ENCODE assay signal across 20 cellular contexts in genomic region chr7:155755026-155755425, GRCh38. TPM values are rescaled to one million over a fixed set of nuclear protein-coding genes. Genes with fewer than 3 reads are reported as not detected.
DNase-seq lines count a peak whose midpoint lies in the region; ATAC-seq, FAIRE-seq and TF ChIP-seq lines count a peak whose summit lies in the region.
"Had no signal": no experiment of that assay in that cellular context is flagged by ENCODE, and none has a peak within 500 bp of the region (broad histone marks: within the 10 kb centered on the region; RNA-seq: fewer than 3 reads in every experiment).

No MANE protein-coding gene starts in this region.

- ATAC-seq in DND-41 (ENCODE audit: insufficient read depth, low read depth) (no peak), pancreas (peak; percentile 34 to 64 (median 58)), HG03460 (IDR thresholded peaks at IDR 0.05; ENCODE audit: unreplicated experiment) (no peak)
- no peak for ATAC-seq in activated T-helper 17 cell treated with anti-CD3 and anti-CD28 coated beads, Interleukin-2, amount 50 U/mL, for 72 hours (replicated peaks)
- ATAC-seq: HCT116, SK-N-SH treated with all-trans-retinoic acid at 6 μM for 48 hours had no signal

- H3K36me3 Mint-ChIP-seq in activated T-helper 17 cell treated with anti-CD3 and anti-CD28 coated beads, Interleukin-2, amount 50 U/mL, for 72 hours (ENCODE audit: low read depth), result peaks cover 80% of the 10 kb centered on the region

- intact Hi-C loops in pancreas (cut with DNase I) (no loop called here), testis (cut with DNase I; ENCODE audit: low total_unique reads) (no loop called here)

- peak overlapping the region; percentile 68; the same call in 1 of the 2 replicates for H3K27ac ChIP-seq in DND-41 (ENCODE audit: low read length)
- H3K27ac ChIP-seq in pancreas, result no peak overlapping the region
- no peak overlapping the region for H3K27ac ChIP-seq in testis
- H3K27ac ChIP-seq: 22Rv1, GM23248 had no signal

- H3K4me3 Mint-ChIP-seq in activated T-helper 17 cell treated with anti-CD3 and anti-CD28 coated beads, Interleukin-2, amount 50 U/mL, for 72 hours, result no peak overlapping the region

- no peaks in the 10 kb centered on the region for H3K9me3 ChIP-seq in DND-41 (ENCODE audit: insufficient read depth, low read length, severe bottlenecking)
- H3K9me3 ChIP-seq in pancreas, result no peaks in the 10 kb centered on the region
- H3K9me3 ChIP-seq in testis, result no peaks in the 10 kb centered on the region

- H3K27me3 ChIP-seq in DND-41 (ENCODE audit: insufficient read depth, low read length, poor library complexity) (no peaks in the 10 kb centered on the region), pancreas (no peaks in the 10 kb centered on the region), testis (no peaks in the 10 kb centered on the region)
- H3K27me3 ChIP-seq: BLaER1 treated with 17β-estradiol and CSF1 and Interleukin-3, amounts not matched to agents 10 nM and 100 nM had no signal

- no peak overlapping the region for H3K4me3 ChIP-seq in DND-41 (ENCODE audit: low read depth in 1 of 2, low read length in 2 of 2)
- H3K4me3 ChIP-seq in pancreas, result no peak overlapping the region
- H3K4me3 ChIP-seq in testis, result no peak overlapping the region
- H3K4me3 ChIP-seq: BLaER1 treated with 17β-estradiol and CSF1 and Interleukin-3, amounts not matched to agents 10 nM and 100 nM; GM23248 had no signal

- H4K20me1 ChIP-seq in DND-41 (ENCODE audit: insufficient read depth, low read length), result peaks cover 31% of the 10 kb centered on the region; the same call in 1 of the 2 replicates

- TF ChIP-seq CTCF in DND-41 (IDR thresholded peaks at IDR 0.05; ENCODE audit: borderline replicate concordance, extremely low read depth, low read length, poor library complexity, severe bottlenecking) (no peak), pancreas (IDR thresholded peaks at IDR 0.05) (no peak), testis (IDR thresholded peaks at IDR 0.05) (no peak)

- H3K36me3 ChIP-seq in DND-41 (ENCODE audit: insufficient read depth, low read length) (peaks cover 83% of the 10 kb centered on the region), pancreas (no peaks in the 10 kb centered on the region), testis (ENCODE audit: low read depth, missing control alignments) (no peaks in the 10 kb centered on the region)

- H3K9me3 Mint-ChIP-seq in activated T-helper 17 cell treated with anti-CD3 and anti-CD28 coated beads, Interleukin-2, amount 50 U/mL, for 72 hours, result no peaks in the 10 kb centered on the region

- FAIRE-seq in pancreas (lab: Jason Lieb, UNC), result no peak
- FAIRE-seq: HTR-8/SVneo had no signal

- no peaks in the 10 kb centered on the region for H3K27me3 Mint-ChIP-seq in activated T-helper 17 cell treated with anti-CD3 and anti-CD28 coated beads, Interleukin-2, amount 50 U/mL, for 72 hours

- no peak for TF ChIP-seq POLR2A in testis (IDR thresholded peaks at IDR 0.05)

- no peak overlapping the region for H3K4me2 ChIP-seq in DND-41 (ENCODE audit: insufficient read depth, low read length)

- no peak overlapping the region for H2AFZ ChIP-seq in DND-41 (ENCODE audit: low read depth, low read length)
- H2AFZ ChIP-seq: GM23248 had no signal

- peak overlapping the region; percentile 65 for H3K27ac Mint-ChIP-seq in activated T-helper 17 cell treated with anti-CD3 and anti-CD28 coated beads, Interleukin-2, amount 50 U/mL, for 72 hours

- H3K9ac ChIP-seq in DND-41 (ENCODE audit: low read depth, low read length), result no peak overlapping the region
- H3K9ac ChIP-seq: BLaER1 treated with 17β-estradiol and CSF1 and Interleukin-3, amounts not matched to agents 10 nM and 100 nM; GM23248 had no signal

- 17 to 26% methylated on average over 3 of the region's 3 CpGs for WGBS in pancreas, 2 donors
- 67 to 72% methylated on average over 3 of the region's 3 CpGs for WGBS in testis, 2 donors

- peaks cover 98% of the 10 kb centered on the region for H3K79me2 ChIP-seq in DND-41 (ENCODE audit: insufficient read depth, low read length)

- peak; percentile 22 to 41 for DNase-seq in NCI-H526 (lab: John Stamatoyannopoulos, UW)
- no peak for DNase-seq in NCI-H526 treated with DMSO at 0.1 percent for 48 hours (lab: John Stamatoyannopoulos, UW)
- DNase-seq in DND-41, result no peak
- no peak for DNase-seq in pancreas
- DNase-seq in activated gamma-delta T cell treated with Interleukin-2 at 50 U/mL for 16 hours, result no peak
- DNase-seq in testis, result no peak
- DNase-seq: DMS53, GM23248, NCI-H1436 treated with DMSO at 0.1 percent for 48 hours, NCI-H2081, NCI-H774, SHP77 had no signal

- H3K4me1 Mint-ChIP-seq in activated T-helper 17 cell treated with anti-CD3 and anti-CD28 coated beads, Interleukin-2, amount 50 U/mL, for 72 hours, result peaks cover 44% of the 10 kb centered on the region

- H3K4me1 ChIP-seq in DND-41 (ENCODE audit: insufficient read depth, low read length) (peaks cover 55% of the 10 kb centered on the region), pancreas (peaks cover 0 to 30% (median 24%) of the 10 kb centered on the region in 3 donors), testis (no peaks in the 10 kb centered on the region)

RNA-seq across cellular contexts. Expression of gene SHH, which starts 57.2 kb away (rescaled TPM):
- total RNA-seq in activated T-helper 17 cell treated with anti-CD3 and anti-CD28 coated beads, Interleukin-2, amount 50 U/mL, for 72 hours, result not detected
- total RNA-seq in pancreas, result under 1 TPM; 0.16 to 0.85 (median 0.26) TPM
- polyA plus RNA-seq in pancreas, result under 1 TPM; 0.08 to 0.35 TPM
- under 1 TPM in 1 of 2 donors, not detected in 1; 0.06 TPM for total RNA-seq in testis
- polyA plus RNA-seq in testis (ENCODE audit: insufficient read depth, low read depth, low replicate concordance), result 1.0 TPM
- total RNA-seq: G401, GM23248 had no signal
- polyA plus RNA-seq: GM23248 had no signal

Comparison
In these comparisons a context has a peak if more than half of its experiments do, and no peak if none do; other contexts are left out.
1. DNase-seq: peak in NCI-H526 (2 of 2); none in NCI-H526 treated with DMSO at 0.1 percent for 48 hours (single experiment), DND-41 (single experiment), pancreas (0 of 6), activated gamma-delta T cell treated with Interleukin-2 at 50 U/mL for 16 hours (single experiment) and testis (single experiment).
2. ATAC-seq: peak in pancreas (4 of 4); none in DND-41 (single experiment), activated T-helper 17 cell treated with anti-CD3 and anti-CD28 coated beads, Interleukin-2, amount 50 U/mL, for 72 hours (single experiment) and HG03460 (single experiment).